Comparison of ENCODE assay signal across 20 cellular contexts in the genomic region with DNA sequence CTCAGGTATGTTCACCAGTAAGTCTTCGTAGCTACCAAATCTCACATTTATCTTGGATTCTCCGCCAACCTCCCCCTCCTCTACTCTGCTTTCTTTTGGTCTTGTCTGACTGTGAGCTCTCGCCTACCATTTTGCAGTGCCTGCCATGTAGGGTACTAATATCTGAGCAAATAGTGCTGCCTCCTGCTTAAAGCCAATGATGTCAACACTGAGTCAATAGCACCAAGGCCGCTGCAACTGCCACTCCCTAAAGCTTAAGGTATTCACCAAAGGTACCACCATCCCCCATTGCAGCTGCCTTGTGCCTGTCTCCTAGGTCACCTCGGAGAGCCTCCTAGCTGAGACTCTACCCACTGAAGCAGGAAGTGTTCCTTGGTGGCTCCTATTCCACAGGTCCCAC.
DNase-seq lines count a peak whose midpoint lies in the region; ATAC-seq, FAIRE-seq and TF ChIP-seq lines count a peak whose summit lies in the region.
"Had no signal": no experiment of that assay in that cellular context is flagged by ENCODE, and none has a peak within 500 bp of the region (broad histone marks: within the 10 kb centered on the region; RNA-seq: fewer than 3 reads in every experiment).

No MANE protein-coding gene starts in this region.

- no peak overlapping the region for H3K27ac ChIP-seq in CD4-positive, alpha-beta T cell (ENCODE audit: low read depth, low read length)
- peak overlapping the region; percentile 2 for H3K27ac ChIP-seq in muscle layer of duodenum (ENCODE audit: low read length)
- H3K27ac ChIP-seq in esophagus squamous epithelium: no peak overlapping the region

- intact Hi-C loops in CD4-positive, alpha-beta T cell (cut with DNase I, micrococcal nuclease): loop anchor here in 1 of 2 experiments (10.0 kb wide), 1 partner anchor 527 kb away; no protein-coding TSS in a partner anchor
- intact Hi-C loops in activated B cell treated with CpG ODN at 0.5 μM for 24 hours (cut with micrococcal nuclease): no loop called here
- intact Hi-C loops in esophagus squamous epithelium (cut with DNase I): no loop called here

- H3K27ac Mint-ChIP-seq in CD4-positive, alpha-beta T cell: peak overlapping the region; percentile 21
- H3K27ac Mint-ChIP-seq in activated B cell treated with CpG ODN at 0.5 μM for 24 hours: peak overlapping the region; percentile 82
- H3K27ac Mint-ChIP-seq in activated T-cell treated with anti-CD3 and anti-CD28 coated beads, Interleukin-2, amount 50 U/mL, for 24 hours: no peak overlapping the region
- H3K27ac Mint-ChIP-seq: activated CD4-positive, alpha-beta memory T cell treated with anti-CD3 and anti-CD28 coated beads, Interleukin-2, amount 10 ng/mL, durations not matched to agents 7 days and 5 days; activated T-helper 1 cell treated with anti-CD3 and anti-CD28 coated beads, Interleukin-12 subunit alpha, Interleukin-12 subunit beta, Interleukin-2, Interleukin-4 antibody, amounts not matched to agents 30 ng/mL and 10 ng/mL and 1 ng/mL, durations not matched to agents 14 hours and 24 hours and 36 hours; endodermal cell; progenitor cell of endocrine pancreas had no signal

- no peaks in the 10 kb centered on the region for H3K4me1 ChIP-seq in muscle layer of duodenum (ENCODE audit: control insufficient read depth in 1 of 2, insufficient read depth in 2 of 2, low read length in 2 of 2)
- H3K4me1 ChIP-seq in esophagus squamous epithelium: peaks cover 4 to 7% (median 4%) of the 10 kb centered on the region in 3 donors
- H3K4me1 ChIP-seq: HAP-1 had no signal

- H3K27me3 ChIP-seq in CD4-positive, alpha-beta T cell (ENCODE audit: control insufficient read depth, insufficient read depth, low read length): no peaks in the 10 kb centered on the region
- H3K27me3 ChIP-seq in muscle layer of duodenum (ENCODE audit: low read depth, low read length) (no peaks in the 10 kb centered on the region), esophagus squamous epithelium (no peaks in the 10 kb centered on the region)

- POLR2A ChIA-PET in CD4-positive, alpha-beta T cell (lab: Charles Lee): no interaction called here
- POLR2A ChIA-PET in activated B cell treated with CpG ODN at 0.5 μM for 24 hours (lab: Charles Lee): interaction anchor here (0.9 to 1.2 kb wide), 3 partner anchors 38 to 114 kb away, joined by 3 to 4 read pairs (median 3); no protein-coding TSS in a partner anchor

- H3K4me3 ChIP-seq in muscle layer of duodenum (ENCODE audit: low read depth in 1 of 2, low read length in 2 of 2) (no peak overlapping the region), esophagus squamous epithelium (no peak overlapping the region)
- H3K4me3 ChIP-seq: HAP-1 had no signal

- H3K4me3 Mint-ChIP-seq in CD4-positive, alpha-beta T cell: no peak overlapping the region
- no peak overlapping the region for H3K4me3 Mint-ChIP-seq in activated B cell treated with CpG ODN at 0.5 μM for 24 hours
- no peak overlapping the region for H3K4me3 Mint-ChIP-seq in activated T-cell treated with anti-CD3 and anti-CD28 coated beads, Interleukin-2, amount 50 U/mL, for 24 hours
- H3K4me3 Mint-ChIP-seq: activated CD4-positive, alpha-beta memory T cell treated with anti-CD3 and anti-CD28 coated beads, Interleukin-2, amount 10 ng/mL, durations not matched to agents 7 days and 5 days; activated T-helper 1 cell treated with anti-CD3 and anti-CD28 coated beads, Interleukin-12 subunit alpha, Interleukin-12 subunit beta, Interleukin-2, Interleukin-4 antibody, amounts not matched to agents 30 ng/mL and 10 ng/mL and 1 ng/mL, durations not matched to agents 14 hours and 24 hours and 36 hours; CD8-positive, alpha-beta memory T cell; endodermal cell had no signal

- peaks cover 53% of the 10 kb centered on the region for H3K4me1 Mint-ChIP-seq in CD4-positive, alpha-beta T cell (ENCODE audit: low read depth)
- H3K4me1 Mint-ChIP-seq in activated B cell treated with CpG ODN at 0.5 μM for 24 hours: peaks cover 56% of the 10 kb centered on the region
- peaks cover 53% of the 10 kb centered on the region for H3K4me1 Mint-ChIP-seq in activated T-cell treated with anti-CD3 and anti-CD28 coated beads, Interleukin-2, amount 50 U/mL, for 24 hours (ENCODE audit: low read depth)

- H3K9me3 ChIP-seq in CD4-positive, alpha-beta T cell (ENCODE audit: control insufficient read depth, low read length): no peaks in the 10 kb centered on the region
- H3K9me3 ChIP-seq in muscle layer of duodenum (ENCODE audit: control insufficient read depth in 1 of 2, low read length in 2 of 2) (no peaks in the 10 kb centered on the region), esophagus squamous epithelium (no peaks in the 10 kb centered on the region)
- H3K9me3 ChIP-seq: HAP-1 had no signal

- H3K27me3 Mint-ChIP-seq in CD4-positive, alpha-beta T cell: no peaks in the 10 kb centered on the region
- no peaks in the 10 kb centered on the region for H3K27me3 Mint-ChIP-seq in activated B cell treated with CpG ODN at 0.5 μM for 24 hours
- H3K27me3 Mint-ChIP-seq in activated T-cell treated with anti-CD3 and anti-CD28 coated beads, Interleukin-2, amount 50 U/mL, for 24 hours: no peaks in the 10 kb centered on the region
- H3K27me3 Mint-ChIP-seq: activated CD4-positive, alpha-beta memory T cell treated with anti-CD3 and anti-CD28 coated beads, Interleukin-2, amount 10 ng/mL, durations not matched to agents 7 days and 5 days; naive thymus-derived CD8-positive, alpha-beta T cell had no signal

- H3K36me3 Mint-ChIP-seq in CD4-positive, alpha-beta T cell (ENCODE audit: low read depth): no peaks in the 10 kb centered on the region
- peaks cover 15% of the 10 kb centered on the region for H3K36me3 Mint-ChIP-seq in activated B cell treated with CpG ODN at 0.5 μM for 24 hours (ENCODE audit: low read depth)
- no peaks in the 10 kb centered on the region for H3K36me3 Mint-ChIP-seq in activated T-cell treated with anti-CD3 and anti-CD28 coated beads, Interleukin-2, amount 50 U/mL, for 24 hours (ENCODE audit: low read depth)
- H3K36me3 Mint-ChIP-seq: CD8-positive, alpha-beta memory T cell; naive thymus-derived CD8-positive, alpha-beta T cell had no signal

- DNase-seq in CD4-positive, alpha-beta T cell: no peak
- DNase-seq in HTR-8/SVneo (ENCODE audit: insufficient read length, low spot score) (no peak), activated B cell treated with CpG ODN at 0.5 μM for 24 hours (no peak), kidney glomerular epithelial cell (lab: John Stamatoyannopoulos, UW) (no peak), esophagus squamous epithelium (lab: John Stamatoyannopoulos, UW) (no peak)
- no peak for DNase-seq in activated T-cell treated with anti-CD3 and anti-CD28 coated beads, Interleukin-2, amount 50 U/mL, for 24 hours
- DNase-seq: activated CD4-positive, alpha-beta memory T cell treated with anti-CD3 and anti-CD28 coated beads, Interleukin-2, amount 10 ng/mL, durations not matched to agents 7 days and 5 days; CD8-positive, alpha-beta memory T cell; endodermal cell; GDM1; naive thymus-derived CD8-positive, alpha-beta T cell; NCI-H1694 treated with DMSO at 0.1 percent for 48 hours; NCI-H524 treated with DMSO at 0.1 percent for 48 hours; stimulated activated naive CD8-positive, alpha-beta T cell treated with anti-CD3 and anti-CD28 coated beads, Interleukin-15, Interleukin-2, amounts not matched to agents 100 U/mL and 50 U/mL, for 24 hours had no signal

- H3K36me3 ChIP-seq in muscle layer of duodenum (ENCODE audit: control insufficient read depth in 1 of 2, insufficient read depth in 2 of 2, low read length in 2 of 2): no peaks in the 10 kb centered on the region
- H3K36me3 ChIP-seq in esophagus squamous epithelium: no peaks in the 10 kb centered on the region
- H3K36me3 ChIP-seq: HAP-1 had no signal

- 74 to 82% methylated on average over 5 of the region's 5 CpGs for WGBS in esophagus squamous epithelium, 2 donors

- peak; percentile 80 for FAIRE-seq in HTR-8/SVneo (lab: Jason Lieb, UNC)
- FAIRE-seq: RCC 7860 had no signal

- CTCF ChIA-PET in CD4-positive, alpha-beta T cell (lab: Charles Lee): no interaction called here
- CTCF ChIA-PET in activated B cell treated with CpG ODN at 0.5 μM for 24 hours (lab: Charles Lee): interaction anchor here (1.1 kb wide), 1 partner anchor 11 kb away, joined by 3 read pairs; no protein-coding TSS in a partner anchor

- ATAC-seq in CD4-positive, alpha-beta T cell (ENCODE audit: poor library complexity): no peak
- no peak for ATAC-seq in activated B cell treated with CpG ODN at 0.5 μM for 24 hours (ENCODE audit: low read depth)
- no peak for ATAC-seq in activated CD4-positive, CD25-positive, alpha-beta regulatory T cell treated with anti-CD3 and anti-CD28 coated beads, Interleukin-2, amount 50 U/mL, for 24 hours
- ATAC-seq: naive thymus-derived CD8-positive, alpha-beta T cell; stimulated activated naive CD8-positive, alpha-beta T cell treated with anti-CD3 and anti-CD28 coated beads, Interleukin-15, Interleukin-2, amounts not matched to agents 100 U/mL and 50 U/mL, for 24 hours had no signal

- TF ChIP-seq POLR2A in esophagus squamous epithelium (IDR thresholded peaks at IDR 0.05): no peak

- H3K9me3 Mint-ChIP-seq in CD4-positive, alpha-beta T cell: no peaks in the 10 kb centered on the region
- H3K9me3 Mint-ChIP-seq in activated B cell treated with CpG ODN at 0.5 μM for 24 hours: no peaks in the 10 kb centered on the region
- H3K9me3 Mint-ChIP-seq in activated T-cell treated with anti-CD3 and anti-CD28 coated beads, Interleukin-2, amount 50 U/mL, for 24 hours: no peaks in the 10 kb centered on the region
- H3K9me3 Mint-ChIP-seq: activated CD4-positive, alpha-beta memory T cell treated with anti-CD3 and anti-CD28 coated beads, Interleukin-2, amount 10 ng/mL, durations not matched to agents 7 days and 5 days; activated T-helper 1 cell treated with anti-CD3 and anti-CD28 coated beads, Interleukin-12 subunit alpha, Interleukin-12 subunit beta, Interleukin-2, Interleukin-4 antibody, amounts not matched to agents 30 ng/mL and 10 ng/mL and 1 ng/mL, durations not matched to agents 14 hours and 24 hours and 36 hours; CD8-positive, alpha-beta memory T cell; endodermal cell; naive thymus-derived CD8-positive, alpha-beta T cell had no signal

- TF ChIP-seq CTCF in CD4-positive, alpha-beta T cell (IDR thresholded peaks at IDR 0.05): no peak
- TF ChIP-seq CTCF in activated B cell treated with CpG ODN at 0.5 μM for 24 hours (IDR thresholded peaks at IDR 0.05) (no peak), esophagus squamous epithelium (IDR thresholded peaks at IDR 0.05) (no peak)
